Comparison of ENCODE assay signal across 21 cellular contexts in the genomic region with DNA sequence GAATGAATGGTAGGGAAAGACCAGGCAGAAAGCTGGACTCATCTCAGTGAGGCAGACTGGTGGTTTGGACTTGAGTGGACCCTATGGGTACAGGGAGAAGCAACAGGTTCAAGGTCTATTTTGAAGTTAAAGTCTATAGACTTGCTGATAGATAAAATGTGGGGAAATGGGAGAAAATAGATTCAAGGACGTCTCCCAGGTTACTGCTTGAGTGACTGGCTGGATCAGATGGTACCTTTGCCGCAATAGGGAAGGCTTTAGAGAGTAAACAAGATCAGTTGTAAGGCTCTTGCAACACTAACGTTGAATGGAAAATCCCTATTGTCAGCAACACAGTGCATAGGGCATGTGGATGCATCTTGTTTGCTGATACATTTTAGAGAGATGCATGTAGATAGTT. TPM values are rescaled to one million over a fixed set of nuclear protein-coding genes. Genes with fewer than 3 reads are reported as not detected.
DNase-seq lines count a peak whose midpoint lies in the region; ATAC-seq, FAIRE-seq and TF ChIP-seq lines count a peak whose summit lies in the region.
"Had no signal": no experiment of that assay in that cellular context is flagged by ENCODE, and none has a peak within 500 bp of the region (broad histone marks: within the 10 kb centered on the region; RNA-seq: fewer than 3 reads in every experiment).

No MANE protein-coding gene starts in this region.

- H3K36me3 ChIP-seq in hepatocyte (replicated peaks; ENCODE audit: insufficient read depth, low read depth) = no peaks in the 10 kb centered on the region
- H3K36me3 ChIP-seq: BE2C, HAP-1 had no signal

- no peaks in the 10 kb centered on the region for H3K4me1 ChIP-seq in hepatocyte (ENCODE audit: insufficient read depth)
- H3K4me1 ChIP-seq: BE2C, HAP-1 had no signal

- no peak overlapping the region for H3K27ac ChIP-seq in hepatocyte

- H3K4me3 ChIP-seq in hepatocyte = no peak overlapping the region
- H3K4me3 ChIP-seq: HAP-1 had no signal

- no peaks in the 10 kb centered on the region for H3K9me3 ChIP-seq in hepatocyte (ENCODE audit: low read depth)
- H3K9me3 ChIP-seq: BE2C, HAP-1 had no signal

- H4K20me1 ChIP-seq in hepatocyte (ENCODE audit: insufficient read depth, poor library complexity, severe bottlenecking) = no peaks in the 10 kb centered on the region

- DNase-seq in Ammon's horn (ENCODE audit: low spot score) (peak; percentile 45), HuH-7 (ENCODE audit: low spot score) (peak; percentile 10), hepatocyte (ENCODE audit: low spot score) (peak; percentile 30), urothelium cell line (ENCODE audit: low spot score) (no peak)
- DNase-seq in activated naive CD4-positive, alpha-beta T cell (lab: John Stamatoyannopoulos, UW) = no peak
- DNase-seq: BE2C; C1 segment of cervical spinal cord; CD4-positive, CD25-positive, alpha-beta regulatory T cell; CD8-positive, alpha-beta memory T cell; COR-L47; DMS 273 treated with DMSO at 0.1 percent for 48 hours; DMS53; DND-41; EL had no signal

- no peak overlapping the region for H2AFZ ChIP-seq in hepatocyte

- 53% methylated on average over 3 of the region's 3 CpGs for WGBS in hepatocyte (ENCODE audit: low lambda C conversion rate, missing lambda C conversion rate)

- peak; percentile 84 for FAIRE-seq in urothelium cell line (lab: Jason Lieb, UNC)
- FAIRE-seq: GM12891, GM19239, H1 had no signal

- no peaks in the 10 kb centered on the region for H3K9me2 ChIP-seq in hepatocyte (replicated peaks; ENCODE audit: insufficient read depth)

- no peak for TF ChIP-seq CTCF in hepatocyte (IDR thresholded peaks at IDR 0.05; ENCODE audit: poor library complexity)

- H3K27me3 ChIP-seq in hepatocyte = no peaks in the 10 kb centered on the region
- H3K27me3 ChIP-seq: BE2C had no signal

- H3K79me2 ChIP-seq in hepatocyte = no peaks in the 10 kb centered on the region

- no peak for ATAC-seq in HG02759 (IDR thresholded peaks at IDR 0.05; ENCODE audit: unreplicated experiment)

- no peak overlapping the region for H3K4me2 ChIP-seq in hepatocyte

RNA-seq across cellular contexts. Expression of a gene that starts 27.4 kb away (rescaled TPM):
- total RNA-seq in hepatocyte = 0.20 and 0.43 TPM in 2 replicates
- polyA plus RNA-seq in hepatocyte = 0.44 and 0.66 TPM in 2 replicates
- total RNA-seq: A172; CD4-positive, CD25-positive, alpha-beta regulatory T cell; CD8-positive, alpha-beta memory T cell; G401 had no signal
- polyA plus RNA-seq: CD4-positive, CD25-positive, alpha-beta regulatory T cell; CD8-positive, alpha-beta memory T cell had no signal

Comparison
In these comparisons a context has a peak if more than half of its experiments do, and no peak if none do; other contexts are left out.
1. DNase-seq: peak in Ammon's horn (single experiment), HuH-7 (single experiment) and hepatocyte (single experiment); none in urothelium cell line (single experiment) and activated naive CD4-positive, alpha-beta T cell (0 of 4).